In the genomic region with DNA sequence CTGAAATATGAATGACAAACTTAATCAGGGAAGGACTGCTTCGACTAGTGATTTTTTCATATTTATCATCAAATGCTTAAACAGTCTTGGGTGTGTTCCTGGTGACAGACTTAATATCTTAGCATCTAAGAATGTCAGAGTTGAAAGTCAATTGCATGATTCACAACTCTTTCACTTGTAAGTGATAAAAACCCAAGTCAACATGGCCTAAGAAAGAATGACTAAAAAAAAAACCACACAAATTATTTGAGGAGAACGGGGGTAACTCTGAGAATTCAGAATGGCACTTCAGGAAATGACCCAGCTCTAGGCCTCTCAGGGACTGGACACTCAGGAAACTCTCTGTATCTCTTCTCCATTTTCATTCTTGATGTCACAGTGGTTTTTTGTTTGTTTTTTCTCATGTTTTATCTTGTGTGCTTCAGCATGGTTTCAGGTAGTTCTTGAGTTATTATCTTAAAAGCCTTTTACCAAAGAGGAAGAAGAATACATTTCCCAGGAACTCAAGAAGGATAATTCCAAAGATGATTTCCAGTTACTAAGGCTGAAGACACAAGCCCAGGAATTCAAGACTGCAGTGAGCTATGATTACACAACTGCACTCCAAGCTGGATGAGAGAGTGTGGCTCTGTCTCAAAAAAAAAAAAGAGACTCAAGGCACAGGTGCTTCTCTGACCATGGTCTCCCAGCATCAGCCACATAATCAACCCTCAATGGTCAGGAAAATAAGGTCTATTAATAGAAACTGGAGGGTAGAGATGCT, we compare ENCODE assay signal across 21 cellular contexts.
"Had no signal": no experiment of that assay in that cellular context is flagged by ENCODE, and none has a peak within 500 bp of the region (broad histone marks: within the 10 kb centered on the region; RNA-seq: fewer than 3 reads in every experiment).

No MANE protein-coding gene starts in this region.

- H3K27me3 ChIP-seq: hepatocyte, spleen, upper lobe of right lung had no signal

- H3K9me3 Mint-ChIP-seq: endodermal cell; stimulated activated naive B cell treated with anti-CD40 and anti-IgM and Interleukin-4, amounts not matched to agents 10 μg/mL and 1 μg/mL and 100 μg/mL, for 72 hours had no signal

- H3K27ac Mint-ChIP-seq: activated B cell treated with CpG ODN at 0.5 μM for 24 hours; activated CD4-positive, alpha-beta memory T cell treated with anti-CD3 and anti-CD28 coated beads, Interleukin-2, amount 10 ng/mL, durations not matched to agents 7 days and 5 days; activated CD8-positive, alpha-beta memory T cell treated with anti-CD3 and anti-CD28 coated beads, Interleukin-2, amount 10 ng/mL, durations not matched to agents 7 days and 5 days; activated naive CD8-positive, alpha-beta T cell treated with anti-CD3 and anti-CD28 coated beads for 36 hours; endodermal cell; stimulated activated naive B cell treated with anti-CD40 and anti-IgM and Interleukin-4, amounts not matched to agents 10 μg/mL and 1 μg/mL and 100 μg/mL, for 72 hours had no signal

- H3K36me3 Mint-ChIP-seq: activated CD8-positive, alpha-beta memory T cell treated with anti-CD3 and anti-CD28 coated beads, Interleukin-2, amount 10 ng/mL, durations not matched to agents 7 days and 5 days; activated naive CD8-positive, alpha-beta T cell treated with anti-CD3 and anti-CD28 coated beads for 36 hours; stimulated activated naive B cell treated with anti-CD40 and anti-IgM and Interleukin-4, amounts not matched to agents 10 μg/mL and 1 μg/mL and 100 μg/mL, for 72 hours had no signal

- H3K36me3 ChIP-seq: spleen, thoracic aorta, upper lobe of right lung had no signal

- H3K9me3 ChIP-seq: thoracic aorta, upper lobe of right lung had no signal

- H3K4me3 ChIP-seq: hepatocyte, spleen, thoracic aorta, upper lobe of right lung had no signal

- ATAC-seq: activated CD8-positive, alpha-beta memory T cell treated with anti-CD3 and anti-CD28 coated beads, Interleukin-2, amount 10 ng/mL, durations not matched to agents 7 days and 5 days; left lobe of liver; stimulated activated naive B cell treated with anti-CD40 and anti-IgM and Interleukin-4, amounts not matched to agents 10 μg/mL and 1 μg/mL and 100 μg/mL, for 72 hours; upper lobe of right lung had no signal

- H2AFZ ChIP-seq: hepatocyte had no signal

- H3K79me2 ChIP-seq: hepatocyte had no signal

- H3K4me1 Mint-ChIP-seq: activated B cell treated with CpG ODN at 0.5 μM for 24 hours; activated CD4-positive, alpha-beta memory T cell treated with anti-CD3 and anti-CD28 coated beads, Interleukin-2, amount 10 ng/mL, durations not matched to agents 7 days and 5 days; activated CD8-positive, alpha-beta memory T cell treated with anti-CD3 and anti-CD28 coated beads, Interleukin-2, amount 10 ng/mL, durations not matched to agents 7 days and 5 days; activated naive CD8-positive, alpha-beta T cell treated with anti-CD3 and anti-CD28 coated beads for 36 hours; stimulated activated naive B cell treated with anti-CD40 and anti-IgM and Interleukin-4, amounts not matched to agents 10 μg/mL and 1 μg/mL and 100 μg/mL, for 72 hours had no signal

- H3K4me3 Mint-ChIP-seq: activated B cell treated with CpG ODN at 0.5 μM for 24 hours; activated CD4-positive, alpha-beta memory T cell treated with anti-CD3 and anti-CD28 coated beads, Interleukin-2, amount 10 ng/mL, durations not matched to agents 7 days and 5 days; activated CD8-positive, alpha-beta memory T cell treated with anti-CD3 and anti-CD28 coated beads, Interleukin-2, amount 10 ng/mL, durations not matched to agents 7 days and 5 days; activated naive CD8-positive, alpha-beta T cell treated with anti-CD3 and anti-CD28 coated beads for 36 hours; endodermal cell; stimulated activated naive B cell treated with anti-CD40 and anti-IgM and Interleukin-4, amounts not matched to agents 10 μg/mL and 1 μg/mL and 100 μg/mL, for 72 hours had no signal

- H3K4me2 ChIP-seq: hepatocyte had no signal

- H3K27ac ChIP-seq: epithelial cell of prostate, spleen, thoracic aorta, upper lobe of right lung had no signal

- H3K27me3 Mint-ChIP-seq: activated B cell treated with CpG ODN at 0.5 μM for 24 hours; activated CD4-positive, alpha-beta memory T cell treated with anti-CD3 and anti-CD28 coated beads, Interleukin-2, amount 10 ng/mL, durations not matched to agents 7 days and 5 days; activated CD8-positive, alpha-beta memory T cell treated with anti-CD3 and anti-CD28 coated beads, Interleukin-2, amount 10 ng/mL, durations not matched to agents 7 days and 5 days; activated naive CD8-positive, alpha-beta T cell treated with anti-CD3 and anti-CD28 coated beads for 36 hours; stimulated activated naive B cell treated with anti-CD40 and anti-IgM and Interleukin-4, amounts not matched to agents 10 μg/mL and 1 μg/mL and 100 μg/mL, for 72 hours had no signal

- DNase-seq: activated B cell treated with CpG ODN at 0.5 μM for 24 hours; activated CD4-positive, alpha-beta memory T cell treated with anti-CD3 and anti-CD28 coated beads, Interleukin-2, amount 10 ng/mL, durations not matched to agents 7 days and 5 days; activated CD4-positive, alpha-beta T cell treated with anti-CD3 and anti-CD28 coated beads for 48 hours; activated CD8-positive, alpha-beta memory T cell treated with anti-CD3 and anti-CD28 coated beads, Interleukin-2, amount 10 ng/mL, durations not matched to agents 7 days and 5 days; activated naive CD8-positive, alpha-beta T cell treated with anti-CD3 and anti-CD28 coated beads for 36 hours; amygdala; caudate nucleus; endodermal cell; foreskin fibroblast; islet precursor cell; mammary epithelial cell; occipital lobe; posterior cingulate gyrus; retina; spleen; stimulated activated naive B cell treated with anti-CD40 and anti-IgM and Interleukin-4, amounts not matched to agents 10 μg/mL and 1 μg/mL and 100 μg/mL, for 72 hours; upper lobe of right lung had no signal

- H3K4me1 ChIP-seq: spleen, upper lobe of right lung had no signal
